ENCODE assay signal across 7 cellular contexts in the genomic region with DNA sequence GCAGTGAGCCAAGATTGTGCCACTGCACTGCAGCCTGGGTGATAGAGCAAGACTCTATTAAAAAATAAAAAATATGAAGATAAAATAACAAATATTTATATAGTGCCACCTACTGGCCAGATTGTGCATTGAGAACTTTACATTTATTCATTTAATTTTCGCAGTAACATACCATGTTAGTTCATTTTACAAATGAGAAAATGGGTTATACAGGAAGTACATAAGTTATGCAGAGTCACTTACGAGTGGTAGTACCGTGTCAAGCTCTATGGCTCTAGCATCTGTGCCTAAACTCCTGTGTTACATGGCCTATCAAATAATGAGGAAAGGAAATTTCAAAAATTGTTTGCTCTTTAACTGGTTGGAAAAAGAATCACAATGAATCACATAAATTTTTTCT. TPM values are rescaled to one million over a fixed set of nuclear protein-coding genes. Genes with fewer than 3 reads are reported as not detected.
DNase-seq lines count a peak whose midpoint lies in the region; ATAC-seq, FAIRE-seq and TF ChIP-seq lines count a peak whose summit lies in the region.

No MANE protein-coding gene starts in this region.

- H3K27me3 Mint-ChIP-seq in astrocyte (ENCODE audit: low read depth, unreplicated experiment): no peaks in the 10 kb centered on the region

- TF ChIP-seq CTCF in astrocyte (IDR thresholded peaks at IDR 0.05; ENCODE audit: insufficient read depth, low read depth, low read length) (peak; percentile 47), right lobe of liver (IDR thresholded peaks at IDR 0.05) (peak; percentile 38 to 75 (median 73)), lower leg skin (IDR thresholded peaks at IDR 0.05) (no peak)

- peak; percentile 15 for FAIRE-seq in G401.6 (lab: Jason Lieb, UNC)
- no peak for FAIRE-seq in astrocyte (lab: Jason Lieb, UNC)

- intact Hi-C loops in right lobe of liver (cut with DNase I) (no loop called here), lower leg skin (cut with DNase I; ENCODE audit: low total_unique reads) (no loop called here)

- no peak overlapping the region for H3K9ac ChIP-seq in astrocyte (ENCODE audit: low read length)

- DNase-seq in HT-29 (ENCODE audit: low spot score) (peak; percentile 68), astrocyte (ENCODE audit: low read depth) (no peak), right lobe of liver (no peak), lower leg skin (ENCODE audit: low spot score in 2 of 2) (no peak), ureter (ENCODE audit: low spot score) (no peak)

- no peaks in the 10 kb centered on the region for H3K9me3 ChIP-seq in astrocyte (ENCODE audit: insufficient read depth, low read depth, low read length)
- H3K9me3 ChIP-seq in right lobe of liver: no peaks in the 10 kb centered on the region

- no peak overlapping the region for H3K27ac ChIP-seq in astrocyte (ENCODE audit: low read depth, low read length)
- no peak overlapping the region for H3K27ac ChIP-seq in right lobe of liver

- H3K36me3 ChIP-seq in astrocyte (ENCODE audit: insufficient read depth, low read length): peaks cover 41% of the 10 kb centered on the region
- peaks cover 6 to 84% (median 25%) of the 10 kb centered on the region in 4 donors for H3K36me3 ChIP-seq in right lobe of liver

- no peaks in the 10 kb centered on the region for H4K20me1 ChIP-seq in astrocyte (ENCODE audit: insufficient read depth, low read length)

- H3K4me1 ChIP-seq in astrocyte (ENCODE audit: insufficient read depth, low read length): no peaks in the 10 kb centered on the region
- no peaks in the 10 kb centered on the region for H3K4me1 ChIP-seq in right lobe of liver

- H3K79me2 ChIP-seq in astrocyte (ENCODE audit: insufficient read depth, low read length): no peaks in the 10 kb centered on the region

- H3K36me3 Mint-ChIP-seq in astrocyte (ENCODE audit: low read depth, unreplicated experiment): no peaks in the 10 kb centered on the region

- ATAC-seq in right lobe of liver (peak in 1 of 4 donors; percentile 36), GM21528 (IDR thresholded peaks at IDR 0.05; ENCODE audit: low FRiP score, unreplicated experiment) (no peak)

- no peaks in the 10 kb centered on the region for H3K4me1 Mint-ChIP-seq in astrocyte (ENCODE audit: low read depth, unreplicated experiment)

- no peak overlapping the region for H3K4me3 ChIP-seq in astrocyte (ENCODE audit: insufficient read depth, low read depth, low read length)
- no peak overlapping the region for H3K4me3 ChIP-seq in right lobe of liver
- no peak overlapping the region for H3K4me3 ChIP-seq in lower leg skin (ENCODE audit: low read depth, poor library complexity, severe bottlenecking)

- H3K4me2 ChIP-seq in astrocyte (ENCODE audit: low read length): no peak overlapping the region

- 42% methylated on average over 3 of the region's 3 CpGs for whole genome bisulfite sequencing in right lobe of liver (ENCODE audit: insufficient coverage, low coverage, low lambda C conversion rate, missing lambda C conversion rate)
- 40 to 42% methylated on average over 3 of the region's 3 CpGs for WGBS in lower leg skin, 2 donors

- H3K27ac Mint-ChIP-seq in astrocyte (ENCODE audit: unreplicated experiment): no peak overlapping the region

- no peaks in the 10 kb centered on the region for H3K27me3 ChIP-seq in astrocyte (ENCODE audit: insufficient read depth, low read length)
- H3K27me3 ChIP-seq in right lobe of liver: no peaks in the 10 kb centered on the region

- H3K4me3 Mint-ChIP-seq in astrocyte (ENCODE audit: unreplicated experiment): no peak overlapping the region

- no peak overlapping the region for H2AFZ ChIP-seq in astrocyte (ENCODE audit: low read depth, low read length)

- no peak for TF ChIP-seq POLR2A in right lobe of liver (IDR thresholded peaks at IDR 0.05)
- TF ChIP-seq POLR2A in lower leg skin (IDR thresholded peaks at IDR 0.05): no peak

- no peaks in the 10 kb centered on the region for H3K9me3 Mint-ChIP-seq in astrocyte (ENCODE audit: unreplicated experiment)

RNA-seq across cellular contexts. Expression of a gene that starts 27.9 kb away (rescaled TPM):
- total RNA-seq in HT-29 (2014; rRNA removed; shearing (Covaris generic)): 15.9 and 21.9 TPM in 2 replicates
- 39.1 and 39.3 TPM in 2 replicates for total RNA-seq in astrocyte
- total RNA-seq in right lobe of liver: 10 to 100 TPM; 10.3 to 16.0 (median 13.4) TPM
- total RNA-seq in lower leg skin: 10 to 100 TPM; 24.6 to 38.4 (median 31.4) TPM
- total RNA-seq in ureter: 48.3 TPM

Comparison
In these comparisons a context has a peak if more than half of its experiments do, and no peak if none do; other contexts are left out.
1. CTCF ChIP-seq: peak in astrocyte (single experiment) and right lobe of liver (4 of 4); none in lower leg skin (0 of 3).